Comparison of ENCODE assay signal across 16 cellular contexts in the genomic region with DNA sequence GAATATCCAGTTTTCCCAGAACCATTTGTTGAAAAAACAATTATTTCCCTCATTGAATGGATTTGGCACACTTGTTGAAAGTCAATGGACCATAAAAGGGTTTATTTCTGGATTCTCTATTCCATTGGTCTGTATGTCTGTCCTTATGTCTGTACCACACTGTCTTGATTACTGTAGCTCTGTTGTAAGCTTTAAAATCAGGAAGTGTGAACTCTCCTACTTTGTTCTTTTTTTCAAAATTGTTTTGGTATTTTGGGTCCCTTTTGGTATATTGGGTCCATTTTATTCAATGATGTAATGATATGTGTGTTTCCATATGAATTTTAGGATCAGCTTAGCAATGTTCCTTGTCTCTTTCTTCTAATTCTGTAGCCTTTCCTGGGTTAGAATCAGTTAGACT.
A peak's percentile ranks its signal among the peaks of the same experiment; 100 is the strongest.
DNase-seq lines count a peak whose midpoint lies in the region; ATAC-seq and TF ChIP-seq lines count a peak whose summit lies in the region.
"Had no signal": no experiment of that assay in that cellular context is flagged by ENCODE, and none has a peak within 500 bp of the region (broad histone marks: within the 10 kb centered on the region; RNA-seq: fewer than 3 reads in every experiment).

No MANE protein-coding gene starts in this region.

- H3K36me3 Mint-ChIP-seq in activated CD8-positive, alpha-beta T cell treated with anti-CD3 and anti-CD28 coated beads for 36 hours (ENCODE audit: low read depth) = peaks cover 60% of the 10 kb centered on the region
- peaks cover 44% of the 10 kb centered on the region for H3K36me3 Mint-ChIP-seq in nephron progenitor cell (ENCODE audit: low read depth)

- TF ChIP-seq CTCF in left ventricle myocardium inferior (IDR thresholded peaks at IDR 0.05; ENCODE audit: borderline replicate concordance) (no peak), nephron progenitor cell (IDR thresholded peaks at IDR 0.05) (no peak)
- no peak for TF ChIP-seq CTCF in activated CD8-positive, alpha-beta T cell treated with anti-CD3 and anti-CD28 coated beads for 36 hours (IDR thresholded peaks at IDR 0.05)

- DNase-seq in left ventricle myocardium inferior (no peak), left cardiac atrium (no peak), Ammon's horn (ENCODE audit: low spot score) (no peak), islet precursor cell (no peak), nephron progenitor cell (no peak)
- DNase-seq in activated CD8-positive, alpha-beta T cell treated with anti-CD3 and anti-CD28 coated beads for 36 hours = no peak
- DNase-seq: amniotic stem cell, EL, hippocampal formation, left lung, NCI-H1105, NCI-H446 had no signal

- CTCF ChIA-PET in activated CD8-positive, alpha-beta T cell treated with anti-CD3 and anti-CD28 coated beads for 36 hours (lab: Charles Lee) = interaction anchor here (1.0 to 5.6 kb wide), 5 partner anchors 10 to 55 kb away, joined by 3 to 29 read pairs (median 5); no protein-coding TSS in a partner anchor

- POLR2A ChIA-PET in activated CD8-positive, alpha-beta T cell treated with anti-CD3 and anti-CD28 coated beads for 36 hours (lab: Charles Lee) = interaction anchor here (1.4 to 5.6 kb wide), 6 partner anchors 9 to 66 kb away, joined by 4 to 225 read pairs (median 32); no protein-coding TSS in a partner anchor

- peak overlapping the region; percentile 99 for H3K27ac Mint-ChIP-seq in activated CD8-positive, alpha-beta T cell treated with anti-CD3 and anti-CD28 coated beads for 36 hours
- no peak overlapping the region for H3K27ac Mint-ChIP-seq in nephron progenitor cell

- intact Hi-C loops in left ventricle myocardium inferior (cut with micrococcal nuclease) = no loop called here
- intact Hi-C loops in left cardiac atrium (cut with DNase I) = loop anchor here in 1 of 2 donors (10.0 kb wide), 1 partner anchor 52 kb away; no protein-coding TSS in a partner anchor
- intact Hi-C loops in activated CD8-positive, alpha-beta T cell treated with anti-CD3 and anti-CD28 coated beads for 36 hours (cut with micrococcal nuclease) = no loop called here

- no peak overlapping the region for H3K9ac ChIP-seq in muscle layer of colon (ENCODE audit: low read length)

- H3K27me3 ChIP-seq in left ventricle myocardium inferior (ENCODE audit: low read depth) (no peaks in the 10 kb centered on the region), muscle layer of colon (ENCODE audit: control insufficient read depth in 1 of 2, insufficient read depth in 2 of 2, low read length in 2 of 2) (no peaks in the 10 kb centered on the region)
- H3K27me3 ChIP-seq: left lung had no signal

- ATAC-seq in left cardiac atrium (no peak), HG03439 (IDR thresholded peaks at IDR 0.05; ENCODE audit: unreplicated experiment) (no peak)
- no peak for ATAC-seq in activated CD8-positive, alpha-beta T cell treated with anti-CD3 and anti-CD28 coated beads for 36 hours
- ATAC-seq: left lung, Panc1 had no signal

- H3K9me3 ChIP-seq in left ventricle myocardium inferior (replicated peaks) (no peaks in the 10 kb centered on the region), muscle layer of colon (ENCODE audit: low read length) (no peaks in the 10 kb centered on the region)
- H3K9me3 ChIP-seq: left lung had no signal

- H3K4me3 Mint-ChIP-seq in activated CD8-positive, alpha-beta T cell treated with anti-CD3 and anti-CD28 coated beads for 36 hours = peak overlapping the region; percentile 71
- H3K4me3 Mint-ChIP-seq in nephron progenitor cell = no peak overlapping the region

- H3K4me3 ChIP-seq in left ventricle myocardium inferior = no peak overlapping the region
- H3K4me3 ChIP-seq in muscle layer of colon (ENCODE audit: low read depth in 1 of 2, low read length in 2 of 2) = no peak overlapping the region
- H3K4me3 ChIP-seq: left lung, skin epidermis had no signal

- peak overlapping the region; percentile 78 for H3K27ac ChIP-seq in left ventricle myocardium inferior (replicated peaks)
- peak overlapping the region; percentile 6 for H3K27ac ChIP-seq in muscle layer of colon (ENCODE audit: low read depth, low read length)

- peaks cover 85% of the 10 kb centered on the region for H3K4me1 Mint-ChIP-seq in activated CD8-positive, alpha-beta T cell treated with anti-CD3 and anti-CD28 coated beads for 36 hours (ENCODE audit: low read depth)
- H3K4me1 Mint-ChIP-seq in nephron progenitor cell = peaks cover 66% of the 10 kb centered on the region

- H3K36me3 ChIP-seq in left ventricle myocardium inferior = no peaks in the 10 kb centered on the region
- no peaks in the 10 kb centered on the region for H3K36me3 ChIP-seq in muscle layer of colon (ENCODE audit: insufficient read depth, low read length)
- H3K36me3 ChIP-seq: left lung had no signal

- no peaks in the 10 kb centered on the region for H3K9me3 Mint-ChIP-seq in activated CD8-positive, alpha-beta T cell treated with anti-CD3 and anti-CD28 coated beads for 36 hours
- peaks cover 22% of the 10 kb centered on the region for H3K9me3 Mint-ChIP-seq in nephron progenitor cell

- H3K27me3 Mint-ChIP-seq in activated CD8-positive, alpha-beta T cell treated with anti-CD3 and anti-CD28 coated beads for 36 hours = no peaks in the 10 kb centered on the region
- H3K27me3 Mint-ChIP-seq in nephron progenitor cell (ENCODE audit: low read depth, poor library complexity) = no peaks in the 10 kb centered on the region

- H3K4me1 ChIP-seq in left ventricle myocardium inferior = peaks cover 98% of the 10 kb centered on the region
- H3K4me1 ChIP-seq in muscle layer of colon (ENCODE audit: insufficient read depth, low read length) = peaks cover 90% of the 10 kb centered on the region
